16 cellular contexts compared by ENCODE assay signal in the genomic region with DNA sequence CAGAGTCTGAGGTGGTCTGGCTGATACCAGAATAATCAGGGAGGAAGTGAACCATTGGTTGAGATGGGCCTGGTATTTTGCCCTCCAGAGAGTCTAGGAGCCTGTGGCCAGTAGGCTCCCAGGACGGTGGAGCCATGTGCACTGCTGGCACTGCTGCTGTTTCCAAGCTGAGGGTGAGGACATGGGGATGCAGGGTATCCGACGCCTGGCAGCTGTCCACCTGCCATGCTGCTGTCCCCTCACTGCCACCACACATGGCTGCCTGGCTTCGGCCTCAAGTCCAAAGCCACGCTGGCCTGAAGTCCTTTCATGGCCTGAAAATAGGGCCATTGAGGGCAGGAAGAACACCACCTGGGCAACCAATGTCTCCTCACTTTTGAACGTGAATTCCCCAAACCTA. TPM values are rescaled to one million over a fixed set of nuclear protein-coding genes. Genes with fewer than 3 reads are reported as not detected.
DNase-seq lines count a peak whose midpoint lies in the region; ATAC-seq, FAIRE-seq and TF ChIP-seq lines count a peak whose summit lies in the region.
"Had no signal": no experiment of that assay in that cellular context is flagged by ENCODE, and none has a peak within 500 bp of the region (broad histone marks: within the 10 kb centered on the region; RNA-seq: fewer than 3 reads in every experiment).

No MANE protein-coding gene starts in this region.

- no peak for TF ChIP-seq CTCF in coronary artery (IDR thresholded peaks at IDR 0.05)
- TF ChIP-seq CTCF in heart left ventricle (IDR thresholded peaks at IDR 0.05), result no peak

- DNase-seq in coronary artery (ENCODE audit: low spot score), result no peak
- DNase-seq in heart left ventricle, result peak in 1 of 5 donors; percentile 63
- DNase-seq in mesenchymal stem cell, result no peak
- DNase-seq in urothelium cell line (ENCODE audit: low spot score), result no peak
- DNase-seq in Karpas-422, result no peak
- no peak for DNase-seq in DMS79 treated with DMSO at 0.1 percent for 48 hours (lab: John Stamatoyannopoulos, UW)
- DNase-seq in NCI-H526 (lab: John Stamatoyannopoulos, UW), result no peak
- DNase-seq: BE2C; CD8-positive, alpha-beta T cell; COR-L47; DMS53; H7 had no signal

- H4K20me1 ChIP-seq in Karpas-422 (ENCODE audit: insufficient read depth, low read depth, low read length), result no peaks in the 10 kb centered on the region

- H3K27me3 ChIP-seq in heart left ventricle (peaks cover 0 to 9% (median 0%) of the 10 kb centered on the region in 9 donors), mesenchymal stem cell (ENCODE audit: control insufficient read depth in 1 of 2, insufficient read depth in 1 of 2, low read length in 2 of 2) (peaks cover 0 to 60% of the 10 kb centered on the region in 2 experiments), Karpas-422 (ENCODE audit: low read length) (no peaks in the 10 kb centered on the region)

- H2BK12ac ChIP-seq in mesenchymal stem cell (ENCODE audit: low read length in 2 of 2), result peak overlapping the region in 1 of 2 experiments; percentile 3

- H4K8ac ChIP-seq in mesenchymal stem cell (ENCODE audit: low read length), result no peak overlapping the region

- H3K79me1 ChIP-seq in mesenchymal stem cell (replicated peaks; ENCODE audit: low read length, poor library complexity, severe bottlenecking), result peaks cover 1% of the 10 kb centered on the region

- H3K14ac ChIP-seq in mesenchymal stem cell (ENCODE audit: low read length in 2 of 2), result no peak overlapping the region

- intact Hi-C loops in heart left ventricle (cut with DNase I), result loop anchor here in 4 of 10 donors (5.0 to 10.0 kb wide), 4 partner anchors 51 to 523 kb away; no protein-coding TSS in a partner anchor

- peak; percentile 20 for FAIRE-seq in urothelium cell line (lab: Jason Lieb, UNC)
- FAIRE-seq: A549, GM12891 had no signal

- H3K4me2 ChIP-seq in mesenchymal stem cell (ENCODE audit: low read length, poor library complexity, severe bottlenecking) (no peak overlapping the region), Karpas-422 (ENCODE audit: low read depth, low read length, poor library complexity, severe bottlenecking) (no peak overlapping the region)
- H3K4me2 ChIP-seq: A549, GM23338 had no signal

- no peak overlapping the region for H2AK5ac ChIP-seq in mesenchymal stem cell (ENCODE audit: low read length, severe bottlenecking)

- TF ChIP-seq POLR2A in heart left ventricle (IDR thresholded peaks at IDR 0.05), result no peak

- H3K27ac ChIP-seq in coronary artery (peak overlapping the region; percentile 70 to 92), heart left ventricle (peak overlapping the region in 5 of 12 donors; percentile 23 to 91 (median 34)), mesenchymal stem cell (ENCODE audit: low read length, poor library complexity, severe bottlenecking) (no peak overlapping the region), Karpas-422 (ENCODE audit: low read length) (no peak overlapping the region)
- H3K27ac ChIP-seq: A549, C4-2B had no signal

- H4K91ac ChIP-seq in mesenchymal stem cell (ENCODE audit: low read length), result peak overlapping the region; percentile 37

- H3K23ac ChIP-seq in mesenchymal stem cell (ENCODE audit: low read length in 2 of 2), result no peak overlapping the region

- 49 to 70% (median 57%) methylated on average over 6 of the region's 6 CpGs for WGBS in heart left ventricle, 4 donors
- 97% methylated on average over 5 of the region's 6 CpGs for WGBS in mesenchymal stem cell

- H3K18ac ChIP-seq in mesenchymal stem cell (ENCODE audit: low read depth in 1 of 2, low read length in 2 of 2), result no peak overlapping the region

- no peak overlapping the region for H2BK15ac ChIP-seq in mesenchymal stem cell (ENCODE audit: low read depth, poor library complexity, severe bottlenecking)

- H3K4ac ChIP-seq in mesenchymal stem cell (ENCODE audit: low read depth in 1 of 2, low read length in 2 of 2), result no peak overlapping the region

- H3K4me1 ChIP-seq in heart left ventricle (peaks cover 0 to 83% (median 48%) of the 10 kb centered on the region in 12 donors), mesenchymal stem cell (ENCODE audit: control insufficient read depth, insufficient read depth, low read depth, low read length) (peaks cover 9% of the 10 kb centered on the region), Karpas-422 (ENCODE audit: low read length) (no peaks in the 10 kb centered on the region)
- H3K4me1 ChIP-seq: A549, BE2C had no signal

- no peak overlapping the region for H2BK120ac ChIP-seq in mesenchymal stem cell (ENCODE audit: low read depth, low read length)

- peak; percentile 19 to 47 (median 38) for ATAC-seq in heart left ventricle
- ATAC-seq: A549; CD8-positive, alpha-beta T cell; GM23338 had no signal

- H3K4me3 ChIP-seq in coronary artery (no peak overlapping the region), heart left ventricle (no peak overlapping the region), mesenchymal stem cell (ENCODE audit: insufficient read depth in 1 of 2, low read depth in 1 of 2, low read length in 2 of 2) (no peak overlapping the region), Karpas-422 (ENCODE audit: low read length) (no peak overlapping the region)
- H3K4me3 ChIP-seq: A549, GM23338 had no signal

- H3K9ac ChIP-seq in mesenchymal stem cell (ENCODE audit: low read length) (no peak overlapping the region), Karpas-422 (ENCODE audit: low read length) (no peak overlapping the region)

- H3K9me3 ChIP-seq in heart left ventricle (no peaks in the 10 kb centered on the region), mesenchymal stem cell (ENCODE audit: control insufficient read depth, low read length) (no peaks in the 10 kb centered on the region), Karpas-422 (ENCODE audit: low read length) (no peaks in the 10 kb centered on the region)
- H3K9me3 ChIP-seq: BE2C had no signal

- no peak overlapping the region for H2AFZ ChIP-seq in mesenchymal stem cell (ENCODE audit: low read depth, low read length)
- H2AFZ ChIP-seq in Karpas-422 (ENCODE audit: low read length), result no peak overlapping the region
- H2AFZ ChIP-seq: GM23338 had no signal

- H3K9me2 ChIP-seq in Karpas-422 (replicated peaks; ENCODE audit: insufficient read depth, low read length), result no peaks in the 10 kb centered on the region

- H3K36me3 ChIP-seq in heart left ventricle (peaks cover 0 to 28% (median 0%) of the 10 kb centered on the region in 9 donors), mesenchymal stem cell (ENCODE audit: control insufficient read depth in 1 of 2, insufficient read depth in 2 of 2, low read depth in 1 of 2, low read length in 2 of 2) (peaks cover 0 to 2% of the 10 kb centered on the region in 2 experiments), Karpas-422 (ENCODE audit: insufficient read depth, low read length) (no peaks in the 10 kb centered on the region)
- H3K36me3 ChIP-seq: BE2C had no signal

- no peaks in the 10 kb centered on the region for H3K79me2 ChIP-seq in Karpas-422 (ENCODE audit: low read length)

- H2BK5ac ChIP-seq in mesenchymal stem cell (ENCODE audit: low read depth, low read length, poor library complexity, severe bottlenecking), result no peak overlapping the region

RNA-seq across cellular contexts. Expression of a gene that starts 8.6 kb away (rescaled TPM):
- total RNA-seq in heart left ventricle, result 100 to 1,000 TPM in 8 of 9 donors, 10 to 100 TPM in 1; 77.6 to 196 (median 165) TPM
- 10 to 100 TPM; 41.9 to 68.2 TPM for polyA plus RNA-seq in heart left ventricle
- 2.9 TPM for polyA plus RNA-seq in mesenchymal stem cell (2013, experiment 1 of 2)
- polyA plus RNA-seq in mesenchymal stem cell (2013, experiment 2 of 2), result 2.8 TPM
- total RNA-seq in Karpas-422 (2014; rRNA removed; shearing (Covaris generic); ENCODE audit: low replicate concordance), result 0.11 TPM in 1 of 2 replicates, not detected in the other
- polyA plus RNA-seq: A549 had no signal

RNA-seq across cellular contexts. Expression of a gene that starts 57.1 kb away (rescaled TPM):
- 1 to 10 TPM; 1.4 to 5.4 (median 2.4) TPM for total RNA-seq in heart left ventricle
- 1 to 10 TPM; 1.3 to 5.7 TPM for polyA plus RNA-seq in heart left ventricle
- 28.4 TPM for polyA plus RNA-seq in mesenchymal stem cell (2013, experiment 1 of 2)
- polyA plus RNA-seq in mesenchymal stem cell (2013, experiment 2 of 2), result 26.4 TPM
- 18.4 and 30.8 TPM in 2 replicates for total RNA-seq in Karpas-422 (2014; rRNA removed; shearing (Covaris generic); ENCODE audit: low replicate concordance)

Comparison
In these comparisons a context has a peak if more than half of its experiments do, and no peak if none do; other contexts are left out.
1. H3K27ac ChIP-seq: peak in coronary artery (2 of 2); none in mesenchymal stem cell (single experiment) and Karpas-422 (single experiment).
2. RNA of a gene that starts 8.6 kb away (total RNA-seq): 77.6 to 196 TPM in heart left ventricle; 0.11 TPM in Karpas-422; every median in the first group is over 10 times any median in the second.